ENCODE assay signal across 11 cellular contexts in the genomic region with DNA sequence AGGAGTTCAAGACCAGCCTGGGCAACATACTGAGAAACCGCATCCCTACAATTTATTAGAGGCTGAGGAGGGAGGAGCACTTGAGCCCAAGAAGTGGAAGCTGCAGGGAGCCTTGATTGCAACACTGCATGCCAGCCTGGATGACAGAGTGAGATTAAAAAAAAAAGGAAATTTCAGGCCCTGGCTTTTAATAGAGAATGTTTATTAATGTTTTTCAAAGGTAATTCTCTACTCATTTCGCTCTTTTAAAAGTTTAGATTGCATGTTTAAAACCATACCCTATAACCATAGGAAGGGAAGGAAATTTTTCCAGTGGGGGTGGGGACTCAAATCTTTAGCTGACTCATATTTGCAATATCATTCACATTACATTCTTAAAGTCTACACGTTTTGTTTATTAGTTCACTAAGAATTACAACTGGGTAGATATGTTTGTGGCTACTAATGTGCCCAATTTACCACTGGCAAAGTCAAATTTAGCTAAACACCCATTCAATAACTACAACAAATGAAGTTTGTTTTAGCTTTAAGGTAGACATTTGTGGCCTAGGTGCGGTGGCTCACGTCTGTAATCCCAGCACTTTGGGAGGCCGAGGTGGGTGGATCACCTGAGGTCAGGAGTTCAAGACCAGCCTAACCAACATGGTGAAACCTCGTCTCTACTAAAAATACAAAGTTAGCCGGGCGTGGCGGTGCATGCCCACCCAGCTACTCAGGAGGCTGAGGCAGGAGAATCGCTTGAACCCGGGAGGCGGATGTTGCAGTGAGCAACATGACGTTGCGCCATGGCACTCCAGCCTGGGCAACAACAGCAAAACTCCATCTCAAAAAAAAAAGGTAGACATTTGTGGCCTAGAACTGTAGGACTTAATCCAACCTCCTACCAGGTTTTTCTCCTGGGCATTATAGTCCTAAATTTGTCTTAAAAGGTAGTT. TPM values are rescaled to one million over a fixed set of nuclear protein-coding genes. Genes with fewer than 3 reads are reported as not detected.
A peak's percentile ranks its signal among the peaks of the same experiment; 100 is the strongest.
DNase-seq lines count a peak whose midpoint lies in the region; ATAC-seq and TF ChIP-seq lines count a peak whose summit lies in the region.
"Had no signal": no experiment of that assay in that cellular context is flagged by ENCODE, and none has a peak within 500 bp of the region (broad histone marks: within the 10 kb centered on the region; RNA-seq: fewer than 3 reads in every experiment).

No MANE protein-coding gene starts in this region.

- no peak overlapping the region for H3K27ac Mint-ChIP-seq in CD4-positive, alpha-beta T cell
- H3K27ac Mint-ChIP-seq in activated naive CD8-positive, alpha-beta T cell treated with anti-CD3 and anti-CD28 coated beads for 36 hours = peak overlapping the region; percentile 52

- peaks cover 0 to 7% of the 10 kb centered on the region in 2 donors for H3K4me1 ChIP-seq in aorta (ENCODE audit: control insufficient read depth in 1 of 2, insufficient read depth in 2 of 2, low read length in 2 of 2)
- no peaks in the 10 kb centered on the region for H3K4me1 ChIP-seq in SJCRH30

- H3K36me3 ChIP-seq in aorta (ENCODE audit: control insufficient read depth in 1 of 2, insufficient read depth in 2 of 2, low read length in 1 of 2) (no peaks in the 10 kb centered on the region), SJCRH30 (no peaks in the 10 kb centered on the region)

- intact Hi-C loops in CD4-positive, alpha-beta T cell (cut with DNase I, micrococcal nuclease) = loop anchor here in 1 of 2 experiments (10.0 kb wide), 1 partner anchor 1052 kb away; no protein-coding TSS in a partner anchor
- intact Hi-C loops in aorta (cut with DNase I) = no loop called here
- intact Hi-C loops in posterior vena cava (cut with DNase I) = no loop called here

- H3K27me3 ChIP-seq in CD4-positive, alpha-beta T cell (ENCODE audit: control insufficient read depth, insufficient read depth, low read length) = no peaks in the 10 kb centered on the region
- no peaks in the 10 kb centered on the region for H3K27me3 ChIP-seq in aorta (ENCODE audit: control insufficient read depth in 1 of 2, insufficient read depth in 2 of 2, low read length in 1 of 2)
- H3K27me3 ChIP-seq in SJCRH30 = no peaks in the 10 kb centered on the region

- H3K27me3 Mint-ChIP-seq in CD4-positive, alpha-beta T cell = no peaks in the 10 kb centered on the region
- H3K27me3 Mint-ChIP-seq in activated naive CD8-positive, alpha-beta T cell treated with anti-CD3 and anti-CD28 coated beads for 36 hours = no peaks in the 10 kb centered on the region

- ATAC-seq in CD4-positive, alpha-beta T cell (ENCODE audit: poor library complexity) = no peak
- ATAC-seq in left lobe of liver (no peak), aorta (ENCODE audit: low FRiP score) (no peak)

- peaks cover 56% of the 10 kb centered on the region for H3K4me1 Mint-ChIP-seq in CD4-positive, alpha-beta T cell (ENCODE audit: low read depth)
- H3K4me1 Mint-ChIP-seq in activated naive CD8-positive, alpha-beta T cell treated with anti-CD3 and anti-CD28 coated beads for 36 hours = peaks cover 49% of the 10 kb centered on the region

- POLR2A ChIA-PET in CD4-positive, alpha-beta T cell (lab: Charles Lee) = interaction anchor here (1.1 kb wide), 1 partner anchor 15 kb away, joined by 4 read pairs; no protein-coding TSS in a partner anchor

- no peak for TF ChIP-seq CTCF in CD4-positive, alpha-beta T cell (IDR thresholded peaks at IDR 0.05)

- DNase-seq in CD4-positive, alpha-beta T cell = no peak
- DNase-seq in HT1080 (ENCODE audit: low read depth) (peak; percentile 29), left lobe of liver (ENCODE audit: low spot score) (peak; percentile 11), aorta (no peak), SJCRH30 (no peak), posterior vena cava (ENCODE audit: low spot score) (no peak), GM19238 (ENCODE audit: insufficient read length, low spot score) (no peak)
- no peak for DNase-seq in activated naive CD8-positive, alpha-beta T cell treated with anti-CD3 and anti-CD28 coated beads for 36 hours
- DNase-seq: GDM1, NCI-H1417 treated with DMSO at 0.1 percent for 48 hours, SHP77 had no signal

- H3K9me3 ChIP-seq in CD4-positive, alpha-beta T cell (ENCODE audit: control insufficient read depth, low read length) = no peaks in the 10 kb centered on the region
- H3K9me3 ChIP-seq in aorta (ENCODE audit: control insufficient read depth, low read length) (no peaks in the 10 kb centered on the region), SJCRH30 (replicated peaks) (no peaks in the 10 kb centered on the region)

- 87 to 88% methylated on average over 15 of the region's 15 CpGs for WGBS in aorta, 2 donors

- H3K9me3 Mint-ChIP-seq in CD4-positive, alpha-beta T cell = no peaks in the 10 kb centered on the region
- H3K9me3 Mint-ChIP-seq in activated naive CD8-positive, alpha-beta T cell treated with anti-CD3 and anti-CD28 coated beads for 36 hours = no peaks in the 10 kb centered on the region

- peaks cover 5% of the 10 kb centered on the region for H3K36me3 Mint-ChIP-seq in CD4-positive, alpha-beta T cell (ENCODE audit: low read depth)
- H3K36me3 Mint-ChIP-seq in activated naive CD8-positive, alpha-beta T cell treated with anti-CD3 and anti-CD28 coated beads for 36 hours = peaks cover 14% of the 10 kb centered on the region

- H3K4me3 Mint-ChIP-seq in CD4-positive, alpha-beta T cell = peak overlapping the region; percentile 15
- peak overlapping the region; percentile 16 for H3K4me3 Mint-ChIP-seq in activated naive CD8-positive, alpha-beta T cell treated with anti-CD3 and anti-CD28 coated beads for 36 hours

- no peak overlapping the region for H3K4me3 ChIP-seq in aorta (ENCODE audit: low read length in 2 of 2)
- no peak overlapping the region for H3K4me3 ChIP-seq in SJCRH30

- no peak overlapping the region for H3K27ac ChIP-seq in CD4-positive, alpha-beta T cell (ENCODE audit: low read depth, low read length)
- no peak overlapping the region for H3K27ac ChIP-seq in aorta (ENCODE audit: low read depth in 1 of 2, low read length in 2 of 2)
- no peak overlapping the region for H3K27ac ChIP-seq in SJCRH30

- CTCF ChIA-PET in CD4-positive, alpha-beta T cell (lab: Charles Lee) = no interaction called here

RNA-seq across cellular contexts. Expression of a gene that starts 5.0 kb away (rescaled TPM):
- 10 to 100 TPM; 74.7 to 84.7 TPM for total RNA-seq in CD4-positive, alpha-beta T cell
- total RNA-seq in HT1080 (2014; rRNA removed; shearing (Covaris generic)) = 14.2 and 15.7 TPM in 2 replicates
- 13.6 and 17.3 TPM in 2 replicates for polyA plus RNA-seq in HT1080 (2015; cell fraction: cytosol; rRNA removed)
- polyA plus RNA-seq in HT1080 (2015; cell fraction: nucleus; rRNA removed) = 63.4 and 66.2 TPM in 2 replicates
- total RNA-seq in activated naive CD8-positive, alpha-beta T cell treated with anti-CD3 and anti-CD28 coated beads for 36 hours = 10 to 100 TPM; 18.3 to 19.3 TPM
- total RNA-seq in left lobe of liver = 17.1 TPM
- 10 to 100 TPM; 52.8 to 75.6 TPM for total RNA-seq in aorta
- polyA plus RNA-seq in aorta = 10 to 100 TPM in 1 of 2 donors, 1 to 10 TPM in 1; 3.1 to 13.3 TPM
- 33.7 and 37.0 TPM in 2 replicates for total RNA-seq in SJCRH30 (2014; rRNA removed; shearing (Covaris generic))
- total RNA-seq in posterior vena cava = 10 to 100 TPM; 33.6 to 36.8 TPM

RNA-seq across cellular contexts. Expression of a gene that starts 7.5 kb away (rescaled TPM):
- 1 to 10 TPM in 1 of 2 experiments, under 1 TPM in 1; 0.91 to 1.3 TPM for total RNA-seq in CD4-positive, alpha-beta T cell
- not detected in 2 replicates for total RNA-seq in HT1080 (2014; rRNA removed; shearing (Covaris generic))
- 1.3 and 4.0 TPM in 2 replicates for polyA plus RNA-seq in HT1080 (2015; cell fraction: cytosol; rRNA removed)
- polyA plus RNA-seq in HT1080 (2015; cell fraction: nucleus; rRNA removed) = 0.60 and 2.2 TPM in 2 replicates
- under 1 TPM; 0.45 to 0.80 TPM for total RNA-seq in activated naive CD8-positive, alpha-beta T cell treated with anti-CD3 and anti-CD28 coated beads for 36 hours
- 0.65 TPM for total RNA-seq in left lobe of liver
- 1 to 10 TPM in 1 of 2 donors, under 1 TPM in 1; 0.49 to 1.7 TPM for total RNA-seq in aorta
- 1 to 10 TPM in 1 of 2 donors, not detected in 1; 2.8 TPM for polyA plus RNA-seq in aorta
- total RNA-seq in SJCRH30 (2014; rRNA removed; shearing (Covaris generic)) = 0.24 TPM in 1 of 2 replicates, not detected in the other
- total RNA-seq in posterior vena cava = 1 to 10 TPM; 1.2 to 1.7 TPM

Comparison
In these comparisons a context has a peak if more than half of its experiments do, and no peak if none do; other contexts are left out.
1. DNase-seq: peak in HT1080 (single experiment) and left lobe of liver (single experiment); none in CD4-positive, alpha-beta T cell (0 of 10), activated naive CD8-positive, alpha-beta T cell treated with anti-CD3 and anti-CD28 coated beads for 36 hours (single experiment), aorta (0 of 2), SJCRH30 (0 of 2), posterior vena cava (single experiment) and GM19238 (single experiment).